3 cellular contexts compared by ENCODE assay signal in the genomic region with DNA sequence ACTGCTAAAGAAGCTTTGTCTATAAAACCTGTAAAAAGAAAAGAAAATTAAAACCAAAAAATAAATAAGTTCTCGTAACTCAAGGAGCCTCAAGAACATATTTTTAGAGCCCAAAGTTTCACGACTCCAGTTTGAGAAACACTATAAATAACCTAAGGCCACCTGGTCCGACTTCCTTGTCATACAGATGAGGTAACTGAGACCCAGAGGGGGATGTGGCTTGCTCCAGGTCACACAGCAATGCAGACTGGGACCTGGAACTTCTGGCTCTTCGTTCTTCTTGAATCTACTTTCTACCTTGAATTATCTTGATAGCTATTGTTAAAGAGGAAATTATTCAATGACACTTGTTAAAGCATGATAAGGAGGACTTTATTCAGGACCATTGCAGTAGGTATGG.
"Had no signal": no experiment of that assay in that cellular context is flagged by ENCODE, and none has a peak within 500 bp of the region (broad histone marks: within the 10 kb centered on the region; RNA-seq: fewer than 3 reads in every experiment).

No MANE protein-coding gene starts in this region.

- DNase-seq: GDM1, GF-D8 had no signal

- ATAC-seq: GM12878 had no signal

- H3K4me3 ChIP-seq: GM12878 had no signal
